ENCODE assay signal across 14 cellular contexts in the genomic region with DNA sequence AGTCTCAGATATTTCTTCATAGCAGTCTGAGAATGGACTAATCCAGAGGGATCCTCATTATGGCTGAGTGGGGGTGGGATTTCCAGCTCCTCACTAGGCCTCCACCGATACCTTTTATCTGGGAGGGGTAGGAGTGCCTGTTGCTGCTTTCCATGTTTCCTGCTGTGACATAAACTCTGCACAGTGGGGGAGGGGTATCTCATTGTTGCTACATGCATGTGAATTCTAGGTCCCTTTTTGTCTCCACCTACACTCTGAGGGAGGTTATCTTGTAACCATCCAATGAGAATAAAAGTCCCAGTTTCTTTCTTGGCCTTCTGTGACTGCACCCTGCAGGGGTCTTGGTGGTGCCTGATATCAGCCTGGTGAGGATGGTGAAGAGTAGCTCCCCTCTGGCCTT.
DNase-seq lines count a peak whose midpoint lies in the region; ATAC-seq and TF ChIP-seq lines count a peak whose summit lies in the region.
"Had no signal": no experiment of that assay in that cellular context is flagged by ENCODE, and none has a peak within 500 bp of the region (broad histone marks: within the 10 kb centered on the region; RNA-seq: fewer than 3 reads in every experiment).

No MANE protein-coding gene starts in this region.

- no peak for ATAC-seq in GM18498 (IDR thresholded peaks at IDR 0.05; ENCODE audit: unreplicated experiment)

- H3K36me3 ChIP-seq in HEK293 (ENCODE audit: control insufficient read depth in 2 of 2, insufficient read depth in 1 of 2, low read length in 2 of 2) (no peaks in the 10 kb centered on the region), mesendoderm (ENCODE audit: control insufficient read depth, insufficient read depth, low read length) (no peaks in the 10 kb centered on the region), tibial artery (no peaks in the 10 kb centered on the region)

- H2BK120ac ChIP-seq in mesendoderm (ENCODE audit: low read depth, low read length): no peak overlapping the region
- no peak overlapping the region for H2BK120ac ChIP-seq in H9 (ENCODE audit: low read depth, low read length, poor library complexity, severe bottlenecking)

- H3K79me1 ChIP-seq in mesendoderm (ENCODE audit: low read length): no peaks in the 10 kb centered on the region
- H3K79me1 ChIP-seq in H9 (ENCODE audit: insufficient read depth, low read depth, low read length, poor library complexity, severe bottlenecking): no peaks in the 10 kb centered on the region

- H3K4me3 Mint-ChIP-seq in H9: no peak overlapping the region
- H3K4me3 Mint-ChIP-seq: CD4-positive, CD25-positive, alpha-beta regulatory T cell had no signal

- H3K9ac ChIP-seq in mesendoderm (ENCODE audit: low read length) (no peak overlapping the region), H9 (ENCODE audit: extremely low read depth, insufficient read length, low read length) (no peak overlapping the region)
- H3K9ac ChIP-seq: BLaER1 treated with 17β-estradiol and CSF1 and Interleukin-3, amounts not matched to agents 10 nM and 100 nM; GM23248; KMS-11 had no signal

- POLR2A ChIA-PET in HEK293 (lab: Yijun Ruan, JAX): no interaction called here

- no peaks in the 10 kb centered on the region for H3K9me3 ChIP-seq in HEK293 (ENCODE audit: control insufficient read depth, insufficient read depth, low read depth, low read length)
- no peaks in the 10 kb centered on the region for H3K9me3 ChIP-seq in tibial artery
- H3K9me3 ChIP-seq in H9 (ENCODE audit: control insufficient read depth, low read depth, low read length): peaks cover 14% of the 10 kb centered on the region

- H3K4me3 ChIP-seq in HEK293 (ENCODE audit: low read depth, low read length): no peak overlapping the region
- no peak overlapping the region for H3K4me3 ChIP-seq in mesendoderm (ENCODE audit: low read length)
- H3K4me3 ChIP-seq in tibial artery: no peak overlapping the region
- H3K4me3 ChIP-seq: BLaER1 treated with 17β-estradiol and CSF1 and Interleukin-3, amounts not matched to agents 10 nM and 100 nM; GM23248 had no signal

- H3K4me2 ChIP-seq in mesendoderm (ENCODE audit: low read length) (no peak overlapping the region), H9 (ENCODE audit: insufficient read depth, insufficient read length, low read length) (no peak overlapping the region)
- H3K4me2 ChIP-seq: BLaER1 treated with 17β-estradiol and CSF1 and Interleukin-3, amounts not matched to agents 10 nM and 100 nM; KMS-11 had no signal

- H3K4me1 ChIP-seq in HEK293 (ENCODE audit: control insufficient read depth, insufficient read depth, low read length) (no peaks in the 10 kb centered on the region), mesendoderm (ENCODE audit: control insufficient read depth, low read depth, low read length) (no peaks in the 10 kb centered on the region), tibial artery (peaks cover 0 to 48% (median 18%) of the 10 kb centered on the region in 4 donors), H9 (ENCODE audit: insufficient read depth, low read length) (no peaks in the 10 kb centered on the region)
- H3K4me1 ChIP-seq: BLaER1 treated with 17β-estradiol and CSF1 and Interleukin-3, amounts not matched to agents 10 nM and 100 nM had no signal

- no peaks in the 10 kb centered on the region for H4K20me1 ChIP-seq in H9 (ENCODE audit: control insufficient read depth, insufficient read depth, insufficient read length)
- H4K20me1 ChIP-seq: BLaER1 treated with 17β-estradiol and CSF1 and Interleukin-3, amounts not matched to agents 10 nM and 100 nM had no signal

- no peak for TF ChIP-seq CTCF in HEK293 (tag by site-specific recombination; IDR thresholded peaks at IDR 0.05)
- no peak for TF ChIP-seq CTCF in VCaP (conservative IDR thresholded peaks at IDR 0.05)
- TF ChIP-seq CTCF in tibial artery (IDR thresholded peaks at IDR 0.05): no peak
- no peak for TF ChIP-seq CTCF in H9 (conservative IDR thresholded peaks at IDR 0.05)

- H2BK15ac ChIP-seq in mesendoderm (replicated peaks; ENCODE audit: low read depth) (no peak overlapping the region), H9 (ENCODE audit: low read depth, low read length) (no peak overlapping the region)

- H3K14ac ChIP-seq in H9 (ENCODE audit: insufficient read depth, low read length): no peak overlapping the region

- H3K27ac ChIP-seq in HEK293 (ENCODE audit: extremely low read depth, low read depth, low read length) (no peak overlapping the region), VCaP (peak overlapping the region; percentile 89), mesendoderm (ENCODE audit: low read depth, low read length) (no peak overlapping the region), tibial artery (peak overlapping the region; percentile 83 to 85), H9 (ENCODE audit: insufficient read length, low read depth, low read length) (no peak overlapping the region)
- H3K27ac ChIP-seq: BLaER1 treated with 17β-estradiol and CSF1 and Interleukin-3, amounts not matched to agents 10 nM and 100 nM; GM23248; KMS-11 had no signal

- intact Hi-C loops in tibial artery (cut with DNase I; ENCODE audit: low total_unique reads): no loop called here

- H3K9me3 Mint-ChIP-seq in H9: peaks cover 36 to 40% of the 10 kb centered on the region in 2 experiments

- H3K4ac ChIP-seq in mesendoderm (ENCODE audit: low read depth, low read length): no peak overlapping the region
- H3K4ac ChIP-seq in H9 (ENCODE audit: low read depth, low read length): no peak overlapping the region

- no peak overlapping the region for H2AK5ac ChIP-seq in mesendoderm (ENCODE audit: low read length)
- H2AK5ac ChIP-seq in H9 (ENCODE audit: insufficient read length, low read length): no peak overlapping the region

- no peak overlapping the region for H2BK20ac ChIP-seq in H9 (ENCODE audit: low read depth, low read length, poor library complexity, severe bottlenecking)

- H3K18ac ChIP-seq in mesendoderm (ENCODE audit: low read length): no peak overlapping the region
- no peak overlapping the region for H3K18ac ChIP-seq in H9 (ENCODE audit: insufficient read length, low read depth, low read length)

- H3K27me3 ChIP-seq in mesendoderm (ENCODE audit: insufficient read depth, low read length, poor library complexity) (no peaks in the 10 kb centered on the region), tibial artery (no peaks in the 10 kb centered on the region), H9 (ENCODE audit: insufficient read depth, low read length) (no peaks in the 10 kb centered on the region)
- H3K27me3 ChIP-seq: BLaER1 treated with 17β-estradiol and CSF1 and Interleukin-3, amounts not matched to agents 10 nM and 100 nM had no signal

- DNase-seq in mesendoderm (peak; percentile 84), tibial artery (no peak), hippocampal formation (lab: John Stamatoyannopoulos, UW) (no peak), H9 (no peak)
- DNase-seq: ACHN; CD4-positive, CD25-positive, alpha-beta regulatory T cell; DMS 273 treated with DMSO at 0.1 percent for 48 hours; GM23248; HCEC 1CT had no signal

- H3K23ac ChIP-seq in mesendoderm (ENCODE audit: low read length) (no peak overlapping the region), H9 (ENCODE audit: insufficient read length, low read depth, low read length) (no peak overlapping the region)

- H3T11ph ChIP-seq in H9 (ENCODE audit: low read length): no peak overlapping the region

- H2BK12ac ChIP-seq in H9 (ENCODE audit: insufficient read length, low read depth, low read length): no peak overlapping the region

- WGBS in mesendoderm (ENCODE audit: extremely low coverage, insufficient coverage, low lambda C conversion rate): no CpG with 5 or more reads among the region's 1 CpG
- no CpG with 5 or more reads among the region's 1 CpG for whole genome bisulfite sequencing in H9 (ENCODE audit: extremely low coverage, insufficient read length, low lambda C conversion rate)

- no peak overlapping the region for H2BK5ac ChIP-seq in mesendoderm (ENCODE audit: low read length)
- no peak overlapping the region for H2BK5ac ChIP-seq in H9 (ENCODE audit: insufficient read length, low read length)

- peaks cover 10 to 11% of the 10 kb centered on the region in 2 experiments for H3K4me1 Mint-ChIP-seq in H9
- H3K4me1 Mint-ChIP-seq: CD4-positive, CD25-positive, alpha-beta regulatory T cell had no signal

- H3K79me2 ChIP-seq in mesendoderm (ENCODE audit: control insufficient read depth, insufficient read depth, low read length): no peaks in the 10 kb centered on the region
- H3K79me2 ChIP-seq in H9 (ENCODE audit: insufficient read depth, low read length): no peaks in the 10 kb centered on the region

- CTCF ChIA-PET in HEK293 (lab: Yijun Ruan, JAX): interaction anchor here (0.9 kb wide), 1 partner anchor 116 kb away, joined by 3 read pairs; no protein-coding TSS in a partner anchor

- H4K8ac ChIP-seq in mesendoderm (ENCODE audit: low read depth, low read length) (no peak overlapping the region), H9 (replicated peaks; ENCODE audit: insufficient read length, low read depth, low read length) (no peak overlapping the region)

- no peak overlapping the region for H3K56ac ChIP-seq in mesendoderm (ENCODE audit: low read length)
- no peak overlapping the region for H3K56ac ChIP-seq in H9 (ENCODE audit: insufficient read length, low read depth, low read length)

- no peak overlapping the region for H2AFZ ChIP-seq in H9 (ENCODE audit: low read length)
- H2AFZ ChIP-seq: GM23248 had no signal

- no peak overlapping the region for H4K91ac ChIP-seq in H9 (ENCODE audit: insufficient read length, low read depth, low read length)

- H3K23me2 ChIP-seq in H9 (ENCODE audit: insufficient read length, low read depth, low read length, poor library complexity, severe bottlenecking): no peaks in the 10 kb centered on the region

- peaks cover 3% of the 10 kb centered on the region for H3K27me3 Mint-ChIP-seq in H9 (ENCODE audit: low read depth)

- H3K27ac Mint-ChIP-seq in H9: peak overlapping the region in 1 of 3 experiments; percentile 59; a peak in 1 of 7 replicates
- H3K27ac Mint-ChIP-seq: CD4-positive, CD25-positive, alpha-beta regulatory T cell had no signal

- peaks cover 16 to 34% (median 19%) of the 10 kb centered on the region in 3 experiments for H3K36me3 Mint-ChIP-seq in H9 (ENCODE audit: insufficient read depth in 1 of 3, low read depth in 3 of 3)
- H3K36me3 Mint-ChIP-seq: CD4-positive, CD25-positive, alpha-beta regulatory T cell had no signal

- H4K5ac ChIP-seq in mesendoderm (ENCODE audit: low read length) (no peak overlapping the region), H9 (ENCODE audit: insufficient read length, low read depth, low read length) (no peak overlapping the region)

TF ChIP-seq in HEK293, 187 proteins besides CTCF, POLR2A, EP300 and RAD21 (continues in another document):
- TF ChIP-seq ZNF48 (tag by site-specific recombination; IDR thresholded peaks at IDR 0.05) (no peak), ZNF311 (tag by site-specific recombination; IDR thresholded peaks at IDR 0.05; ENCODE audit: borderline replicate concordance) (no peak)

Comparison
In these comparisons a context has a peak if more than half of its experiments do, and no peak if none do; other contexts are left out.
1. H3K27ac ChIP-seq: peak in VCaP (single experiment) and tibial artery (2 of 2); none in HEK293 (single experiment), mesendoderm (single experiment) and H9 (single experiment).